Comparison of ENCODE assay signal across 1 cellular context in genomic region chr3:184059424-184059823, GRCh38.
TF ChIP-seq lines count a peak whose summit lies in the region.

No MANE protein-coding gene starts in this region.

TF ChIP-seq in WTC11, 78 proteins besides CTCF, POLR2A, EP300 and RAD21 (continued from another document):
- TF ChIP-seq, protein P1, sequence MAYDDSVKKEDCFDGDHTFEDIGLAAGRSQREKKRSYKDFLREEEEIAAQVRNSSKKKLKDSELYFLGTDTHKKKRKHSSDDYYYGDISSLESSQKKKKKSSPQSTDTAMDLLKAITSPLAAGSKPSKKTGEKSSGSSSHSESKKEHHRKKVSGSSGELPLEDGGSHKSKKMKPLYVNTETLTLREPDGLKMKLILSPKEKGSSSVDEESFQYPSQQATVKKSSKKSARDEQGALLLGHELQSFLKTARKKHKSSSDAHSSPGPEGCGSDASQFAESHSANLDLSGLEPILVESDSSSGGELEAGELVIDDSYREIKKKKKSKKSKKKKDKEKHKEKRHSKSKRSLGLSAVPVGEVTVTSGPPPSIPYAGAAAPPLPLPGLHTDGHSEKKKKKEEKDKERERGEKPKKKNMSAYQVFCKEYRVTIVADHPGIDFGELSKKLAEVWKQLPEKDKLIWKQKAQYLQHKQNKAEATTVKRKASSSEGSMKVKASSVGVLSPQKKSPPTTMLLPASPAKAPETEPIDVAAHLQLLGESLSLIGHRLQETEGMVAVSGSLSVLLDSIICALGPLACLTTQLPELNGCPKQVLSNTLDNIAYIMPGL (CRISPR knock-in tag; IDR thresholded peaks at IDR 0.05): no peak
- TF ChIP-seq, protein P2, sequence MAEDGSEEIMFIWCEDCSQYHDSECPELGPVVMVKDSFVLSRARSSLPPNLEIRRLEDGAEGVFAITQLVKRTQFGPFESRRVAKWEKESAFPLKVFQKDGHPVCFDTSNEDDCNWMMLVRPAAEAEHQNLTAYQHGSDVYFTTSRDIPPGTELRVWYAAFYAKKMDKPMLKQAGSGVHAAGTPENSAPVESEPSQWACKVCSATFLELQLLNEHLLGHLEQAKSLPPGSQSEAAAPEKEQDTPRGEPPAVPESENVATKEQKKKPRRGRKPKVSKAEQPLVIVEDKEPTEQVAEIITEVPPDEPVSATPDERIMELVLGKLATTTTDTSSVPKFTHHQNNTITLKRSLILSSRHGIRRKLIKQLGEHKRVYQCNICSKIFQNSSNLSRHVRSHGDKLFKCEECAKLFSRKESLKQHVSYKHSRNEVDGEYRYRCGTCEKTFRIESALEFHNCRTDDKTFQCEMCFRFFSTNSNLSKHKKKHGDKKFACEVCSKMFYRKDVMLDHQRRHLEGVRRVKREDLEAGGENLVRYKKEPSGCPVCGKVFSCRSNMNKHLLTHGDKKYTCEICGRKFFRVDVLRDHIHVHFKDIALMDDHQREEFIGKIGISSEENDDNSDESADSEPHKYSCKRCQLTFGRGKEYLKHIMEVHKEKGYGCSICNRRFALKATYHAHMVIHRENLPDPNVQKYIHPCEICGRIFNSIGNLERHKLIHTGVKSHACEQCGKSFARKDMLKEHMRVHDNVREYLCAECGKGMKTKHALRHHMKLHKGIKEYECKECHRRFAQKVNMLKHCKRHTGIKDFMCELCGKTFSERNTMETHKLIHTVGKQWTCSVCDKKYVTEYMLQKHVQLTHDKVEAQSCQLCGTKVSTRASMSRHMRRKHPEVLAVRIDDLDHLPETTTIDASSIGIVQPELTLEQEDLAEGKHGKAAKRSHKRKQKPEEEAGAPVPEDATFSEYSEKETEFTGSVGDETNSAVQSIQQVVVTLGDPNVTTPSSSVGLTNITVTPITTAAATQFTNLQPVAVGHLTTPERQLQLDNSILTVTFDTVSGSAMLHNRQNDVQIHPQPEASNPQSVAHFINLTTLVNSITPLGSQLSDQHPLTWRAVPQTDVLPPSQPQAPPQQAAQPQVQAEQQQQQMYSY (CRISPR knock-in tag; IDR thresholded peaks at IDR 0.05): no peak
- TF ChIP-seq, protein P3, sequence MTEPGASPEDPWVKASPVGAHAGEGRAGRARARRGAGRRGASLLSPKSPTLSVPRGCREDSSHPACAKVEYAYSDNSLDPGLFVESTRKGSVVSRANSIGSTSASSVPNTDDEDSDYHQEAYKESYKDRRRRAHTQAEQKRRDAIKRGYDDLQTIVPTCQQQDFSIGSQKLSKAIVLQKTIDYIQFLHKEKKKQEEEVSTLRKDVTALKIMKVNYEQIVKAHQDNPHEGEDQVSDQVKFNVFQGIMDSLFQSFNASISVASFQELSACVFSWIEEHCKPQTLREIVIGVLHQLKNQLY (CRISPR knock-in tag; IDR thresholded peaks at IDR 0.05): no peak
- no peak for TF ChIP-seq SOX15 (CRISPR knock-in tag; IDR thresholded peaks at IDR 0.05)
- TF ChIP-seq, protein P4, sequence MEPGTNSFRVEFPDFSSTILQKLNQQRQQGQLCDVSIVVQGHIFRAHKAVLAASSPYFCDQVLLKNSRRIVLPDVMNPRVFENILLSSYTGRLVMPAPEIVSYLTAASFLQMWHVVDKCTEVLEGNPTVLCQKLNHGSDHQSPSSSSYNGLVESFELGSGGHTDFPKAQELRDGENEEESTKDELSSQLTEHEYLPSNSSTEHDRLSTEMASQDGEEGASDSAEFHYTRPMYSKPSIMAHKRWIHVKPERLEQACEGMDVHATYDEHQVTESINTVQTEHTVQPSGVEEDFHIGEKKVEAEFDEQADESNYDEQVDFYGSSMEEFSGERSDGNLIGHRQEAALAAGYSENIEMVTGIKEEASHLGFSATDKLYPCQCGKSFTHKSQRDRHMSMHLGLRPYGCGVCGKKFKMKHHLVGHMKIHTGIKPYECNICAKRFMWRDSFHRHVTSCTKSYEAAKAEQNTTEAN (CRISPR knock-in tag; IDR thresholded peaks at IDR 0.05): no peak
- no peak for TF ChIP-seq FOXP4 (CRISPR knock-in tag; IDR thresholded peaks at IDR 0.05)
- TF ChIP-seq EMX1 (CRISPR knock-in tag; IDR thresholded peaks at IDR 0.05): no peak
- no peak for TF ChIP-seq ETV6 (CRISPR knock-in tag; IDR thresholded peaks at IDR 0.05)
- no peak for TF ChIP-seq ZBTB21 (CRISPR knock-in tag; IDR thresholded peaks at IDR 0.05; ENCODE audit: borderline replicate concordance)
- TF ChIP-seq ZNF425 (CRISPR knock-in tag; conservative IDR thresholded peaks at IDR 0.05): no peak
